ENCODE assay signal across 8 cellular contexts in genomic region chr2:218286570-218287459, GRCh38.
DNase-seq lines count a peak whose midpoint lies in the region; ATAC-seq lines count a peak whose summit lies in the region.

No MANE protein-coding gene starts in this region.

- H3K4me1 ChIP-seq in endocrine pancreas (ENCODE audit: control insufficient read depth, insufficient read depth, low read length): no peaks in the 10 kb centered on the region

- peak overlapping the region; percentile 30 for H3K4me3 ChIP-seq in endocrine pancreas (ENCODE audit: control insufficient read depth, insufficient read depth, low read length)

- ATAC-seq in GM18508 (IDR thresholded peaks at IDR 0.05; ENCODE audit: insufficient read depth, unreplicated experiment) (peak; percentile 40), HG02885 (IDR thresholded peaks at IDR 0.05; ENCODE audit: poor library complexity, unreplicated experiment) (peak; percentile 63)

- H3K27me3 ChIP-seq in endocrine pancreas (ENCODE audit: control insufficient read depth, insufficient read depth, low read length): no peaks in the 10 kb centered on the region

- H3K36me3 ChIP-seq in endocrine pancreas (ENCODE audit: control insufficient read depth, insufficient read depth, low read length): no peaks in the 10 kb centered on the region

- peak overlapping the region; percentile 55 for H3K9ac ChIP-seq in endocrine pancreas (ENCODE audit: control insufficient read depth, insufficient read depth, low read length)

- peak; percentile 51 for DNase-seq in NK-92 treated with Interleukin-12 subunit alpha and Interleukin-12 subunit beta, amount 100 ng/mL, for 24 hours (lab: John Stamatoyannopoulos, UW)
- peak; percentile 64 to 75 for DNase-seq in activated CD8-positive, alpha-beta memory T cell treated with anti-CD3 and anti-CD28 coated beads for 4 hours (ENCODE audit: low read depth in 2 of 2)
- DNase-seq in midbrain (lab: John Stamatoyannopoulos, UW): peak; percentile 87
- DNase-seq in stimulated activated CD8-positive, alpha-beta memory T cell treated with anti-CD3 and anti-CD28 coated beads, Interleukin-15, amount 100 ng/mL, for 4 hours (ENCODE audit: low read depth in 2 of 2): peak; percentile 65 to 76
- no peak for DNase-seq in NCI-H2029 treated with DMSO at 0.1 percent for 48 hours (lab: John Stamatoyannopoulos, UW)

- H3K9me3 ChIP-seq in endocrine pancreas (ENCODE audit: control insufficient read depth, low read length): no peaks in the 10 kb centered on the region
